In genomic region chr22:17921871-17922821, GRCh38 we compare ENCODE assay signal across 8 cellular contexts.
DNase-seq lines count a peak whose midpoint lies in the region; ATAC-seq and TF ChIP-seq lines count a peak whose summit lies in the region.
"Had no signal": no experiment of that assay in that cellular context is flagged by ENCODE, and none has a peak within 500 bp of the region (broad histone marks: within the 10 kb centered on the region; RNA-seq: fewer than 3 reads in every experiment).

No MANE protein-coding gene starts in this region.

- H3K27me3 ChIP-seq in left lung (no peaks in the 10 kb centered on the region), thoracic aorta (replicated peaks; ENCODE audit: insufficient read depth) (no peaks in the 10 kb centered on the region)

- H3K27ac ChIP-seq in left lung (peak overlapping the region; percentile 2 to 8), thoracic aorta (peak overlapping the region; percentile 37 to 48)

- intact Hi-C loops in left lung (cut with DNase I) = no loop called here

- H3K9me3 Mint-ChIP-seq in endothelial cell (ENCODE audit: unreplicated experiment) = no peaks in the 10 kb centered on the region

- peak; percentile 68 for ATAC-seq in left lung
- no peak for ATAC-seq in thoracic aorta (ENCODE audit: insufficient number of reproducible peaks, low FRiP score, low read depth)
- ATAC-seq in GM21381 (IDR thresholded peaks at IDR 0.05; ENCODE audit: unreplicated experiment) = no peak

- peaks cover 4% of the 10 kb centered on the region for H3K36me3 Mint-ChIP-seq in endothelial cell (ENCODE audit: low read depth, unreplicated experiment)

- TF ChIP-seq CTCF in endothelial cell (IDR thresholded peaks at IDR 0.05; ENCODE audit: unreplicated experiment) (no peak), left lung (IDR thresholded peaks at IDR 0.05) (no peak), thoracic aorta (IDR thresholded peaks at IDR 0.05) (no peak)

- peaks cover 2% of the 10 kb centered on the region for H3K27me3 Mint-ChIP-seq in endothelial cell (ENCODE audit: unreplicated experiment)

- H3K4me1 Mint-ChIP-seq in endothelial cell (ENCODE audit: unreplicated experiment) = peaks cover 43% of the 10 kb centered on the region

- no peaks in the 10 kb centered on the region for H3K36me3 ChIP-seq in left lung
- H3K36me3 ChIP-seq in thoracic aorta = no peaks in the 10 kb centered on the region

- H3K4me1 ChIP-seq in left lung (peaks cover 15 to 29% of the 10 kb centered on the region in 2 donors), thoracic aorta (ENCODE audit: control insufficient read depth in 1 of 2, low read depth in 2 of 2) (peaks cover 29 to 69% of the 10 kb centered on the region in 2 donors)

- no peak overlapping the region for H3K27ac Mint-ChIP-seq in endothelial cell (ENCODE audit: unreplicated experiment)

- peak overlapping the region; percentile 16 for H3K4me3 Mint-ChIP-seq in endothelial cell (ENCODE audit: unreplicated experiment)

- DNase-seq in NCI-H1048 (lab: John Stamatoyannopoulos, UW) (peak; percentile 67), endothelial cell (ENCODE audit: low spot score) (no peak), left lung (peak in 1 of 2 donors; percentile 43), thoracic aorta (ENCODE audit: low spot score) (no peak), activated gamma-delta T cell treated with Interleukin-2 at 50 U/mL for 16 hours (no peak)
- no peak for DNase-seq in stimulated activated CD4-positive, alpha-beta T cell treated with anti-CD3 and anti-CD28 coated beads, Interleukin-2, amount 100 ng/mL, for 24 hours
- DNase-seq: NCI-H146 had no signal

- H3K4me3 ChIP-seq in left lung (no peak overlapping the region), thoracic aorta (no peak overlapping the region)

- H3K9me3 ChIP-seq in left lung (no peaks in the 10 kb centered on the region), thoracic aorta (no peaks in the 10 kb centered on the region)
